Comparison of ENCODE assay signal across 18 cellular contexts in the genomic region with DNA sequence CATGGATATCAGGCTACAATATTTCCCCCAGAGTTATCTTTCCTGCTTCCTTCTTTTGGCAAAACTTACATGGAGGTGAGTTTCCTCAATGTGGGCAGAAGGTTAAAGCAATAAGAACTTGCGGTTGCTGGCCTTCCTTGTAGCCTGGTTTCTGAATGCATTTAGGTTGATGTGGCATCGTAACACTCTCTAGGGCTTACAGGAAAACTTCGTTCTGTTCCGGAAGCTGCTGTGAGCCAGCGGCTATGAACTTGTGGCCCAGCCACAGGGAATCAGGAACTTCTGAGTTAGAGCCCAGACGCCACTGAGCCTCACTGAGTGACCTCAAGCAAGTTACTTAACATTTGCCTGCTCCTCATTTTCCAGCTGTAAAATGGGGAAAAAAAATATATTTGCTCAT.
A peak's percentile ranks its signal among the peaks of the same experiment; 100 is the strongest.
DNase-seq lines count a peak whose midpoint lies in the region; ATAC-seq, FAIRE-seq and TF ChIP-seq lines count a peak whose summit lies in the region.
"Had no signal": no experiment of that assay in that cellular context is flagged by ENCODE, and none has a peak within 500 bp of the region (broad histone marks: within the 10 kb centered on the region; RNA-seq: fewer than 3 reads in every experiment).

No MANE protein-coding gene starts in this region.

- TF ChIP-seq POLR2A in right lobe of liver (IDR thresholded peaks at IDR 0.05), result no peak
- no peak for TF ChIP-seq POLR2A in HepG2 (IDR thresholded peaks at IDR 0.05; ENCODE audit: insufficient read depth in 1 of 2, low read depth in 2 of 2, low read length in 2 of 2)

- BruUV-seq in HepG2 (replicated peaks; lab: Mats Ljungman, UMichigan), result no TSS peak

- in situ Hi-C loops in HepG2 (cut with HindIII; ENCODE audit: extremely low pct_ligation_motif_present, low pct_unique_long_range_greater_than_20kb), result no loop called here

- no peak overlapping the region for H3K4me2 ChIP-seq in HepG2 (ENCODE audit: low read depth, low read length)

- CTCF ChIA-PET in HepG2 (lab: Yijun Ruan, JAX; ENCODE audit: low intra/inter-chr PET ratio, low total read pairs), result no interaction called here

- H3K36me3 ChIP-seq in right lobe of liver (no peaks in the 10 kb centered on the region), HepG2 (replicated peaks in 1 of 2; ENCODE audit: control insufficient read depth in 1 of 2, insufficient read depth in 2 of 2, low read length in 2 of 2) (no peaks in the 10 kb centered on the region)
- H3K36me3 ChIP-seq: sigmoid colon, tibial nerve had no signal

- no peak for TF ChIP-seq RAD21 in HepG2 (CRISPR knock-in tag; IDR thresholded peaks at IDR 0.05)

- TF ChIP-seq EP300 in HepG2 (IDR thresholded peaks at IDR 0.05; ENCODE audit: low read depth in 2 of 2, low read length in 2 of 2) (no peak), HepG2 (CRISPR knock-in tag; IDR thresholded peaks at IDR 0.05; ENCODE audit: borderline replicate concordance) (no peak)

- DNase-seq in right lobe of liver (no peak), HepG2 (ENCODE audit: low spot score) (no peak), cardiac fibroblast (ENCODE audit: low read depth in 2 of 2) (peak; percentile 83 to 95), iris pigment epithelial cell (ENCODE audit: low read depth) (peak; percentile 58), NK-92 (lab: John Stamatoyannopoulos, UW; ENCODE audit: unreplicated experiment) (no peak), NCI-H1436 (lab: John Stamatoyannopoulos, UW) (no peak)
- no peak for DNase-seq in activated CD8-positive, alpha-beta memory T cell treated with anti-CD3 and anti-CD28 coated beads for 24 hours
- DNase-seq: 8988T; activated CD4-positive, alpha-beta memory T cell treated with anti-CD3 and anti-CD28 coated beads for 36 hours; activated effector memory CD4-positive, alpha-beta T cell treated with Interleukin-2 at 50 U/mL for 16 hours; central memory CD4-positive, alpha-beta T cell; HCEC 1CT; mucosa of descending colon; NCI-H2107; sigmoid colon had no signal

- H2AFZ ChIP-seq in HepG2 (ENCODE audit: low read length), result no peak overlapping the region

- H3K4me1 ChIP-seq in right lobe of liver (no peaks in the 10 kb centered on the region), HepG2 (ENCODE audit: insufficient read depth, low read length) (no peaks in the 10 kb centered on the region)
- H3K4me1 ChIP-seq: sigmoid colon had no signal

- POLR2A ChIA-PET in HepG2 (lab: Yijun Ruan, JAX), result no interaction called here

- H3K4me3 ChIP-seq in right lobe of liver, result no peak overlapping the region
- no peak overlapping the region for H3K4me3 ChIP-seq in HepG2 (replicated peaks in 1 of 3; ENCODE audit: insufficient read depth in 1 of 3, low read depth in 2 of 3, low read length in 3 of 3)
- H3K4me3 ChIP-seq in cardiac fibroblast (replicated peaks in 1 of 2; ENCODE audit: low read depth in 2 of 2, low read length in 2 of 2), result no peak overlapping the region
- H3K4me3 ChIP-seq: mucosa of descending colon, sigmoid colon, tibial nerve had no signal

- no peaks in the 10 kb centered on the region for H3K79me2 ChIP-seq in HepG2 (ENCODE audit: insufficient read depth, low read length)

- intact Hi-C loops in right lobe of liver (cut with DNase I) (no loop called here), HepG2 (cut with micrococcal nuclease; ENCODE audit: unreplicated experiment) (no loop called here)

- no peak for TF ChIP-seq CTCF in right lobe of liver (IDR thresholded peaks at IDR 0.05)
- no peak for TF ChIP-seq CTCF in HepG2 (CRISPR knock-in tag; IDR thresholded peaks at IDR 0.05)
- TF ChIP-seq CTCF in cardiac fibroblast (IDR thresholded peaks at IDR 0.05; ENCODE audit: low read depth, low read length), result no peak

- no peak overlapping the region for H3K9ac ChIP-seq in HepG2 (ENCODE audit: insufficient read depth, low read depth, low read length)

- WGBS in right lobe of liver (ENCODE audit: insufficient coverage, low coverage, low lambda C conversion rate, missing lambda C conversion rate), result 30% methylated on average over 3 of the region's 6 CpGs
- 27% methylated on average over 1 of the region's 6 CpGs for WGBS in HepG2 (ENCODE audit: low lambda C conversion rate)

- H4K20me1 ChIP-seq in HepG2 (ENCODE audit: insufficient read depth, low read length), result no peaks in the 10 kb centered on the region

- H3K27me3 ChIP-seq in right lobe of liver, result no peaks in the 10 kb centered on the region
- no peaks in the 10 kb centered on the region for H3K27me3 ChIP-seq in HepG2 (ENCODE audit: control insufficient read depth in 1 of 2, insufficient read depth in 2 of 2, low read length in 2 of 2)
- H3K27me3 ChIP-seq: sigmoid colon, tibial nerve had no signal

- H3K9me3 ChIP-seq in right lobe of liver (no peaks in the 10 kb centered on the region), HepG2 (ENCODE audit: low read length) (peaks cover 74% of the 10 kb centered on the region)
- H3K9me3 ChIP-seq: mucosa of descending colon, sigmoid colon, tibial nerve had no signal

- no peak for FAIRE-seq in HepG2 (lab: Jason Lieb, UNC)
- FAIRE-seq: GM12892 had no signal

- H3K27ac ChIP-seq in right lobe of liver (no peak overlapping the region), HepG2 (ENCODE audit: extremely low read length, insufficient read depth, low read length) (no peak overlapping the region)
- H3K27ac ChIP-seq: sigmoid colon, tibial nerve had no signal

- ATAC-seq in right lobe of liver, result peak in 3 of 4 donors; percentile 37 to 56 (median 40)
- no peak for ATAC-seq in HepG2
- ATAC-seq in HG03378 (IDR thresholded peaks at IDR 0.05; ENCODE audit: unreplicated experiment), result no peak
- ATAC-seq: mucosa of descending colon had no signal

TF ChIP-seq in HepG2, 621 proteins besides CTCF, POLR2A, EP300 and RAD21 (continues in another document):
- TF ChIP-seq, protein P1, sequence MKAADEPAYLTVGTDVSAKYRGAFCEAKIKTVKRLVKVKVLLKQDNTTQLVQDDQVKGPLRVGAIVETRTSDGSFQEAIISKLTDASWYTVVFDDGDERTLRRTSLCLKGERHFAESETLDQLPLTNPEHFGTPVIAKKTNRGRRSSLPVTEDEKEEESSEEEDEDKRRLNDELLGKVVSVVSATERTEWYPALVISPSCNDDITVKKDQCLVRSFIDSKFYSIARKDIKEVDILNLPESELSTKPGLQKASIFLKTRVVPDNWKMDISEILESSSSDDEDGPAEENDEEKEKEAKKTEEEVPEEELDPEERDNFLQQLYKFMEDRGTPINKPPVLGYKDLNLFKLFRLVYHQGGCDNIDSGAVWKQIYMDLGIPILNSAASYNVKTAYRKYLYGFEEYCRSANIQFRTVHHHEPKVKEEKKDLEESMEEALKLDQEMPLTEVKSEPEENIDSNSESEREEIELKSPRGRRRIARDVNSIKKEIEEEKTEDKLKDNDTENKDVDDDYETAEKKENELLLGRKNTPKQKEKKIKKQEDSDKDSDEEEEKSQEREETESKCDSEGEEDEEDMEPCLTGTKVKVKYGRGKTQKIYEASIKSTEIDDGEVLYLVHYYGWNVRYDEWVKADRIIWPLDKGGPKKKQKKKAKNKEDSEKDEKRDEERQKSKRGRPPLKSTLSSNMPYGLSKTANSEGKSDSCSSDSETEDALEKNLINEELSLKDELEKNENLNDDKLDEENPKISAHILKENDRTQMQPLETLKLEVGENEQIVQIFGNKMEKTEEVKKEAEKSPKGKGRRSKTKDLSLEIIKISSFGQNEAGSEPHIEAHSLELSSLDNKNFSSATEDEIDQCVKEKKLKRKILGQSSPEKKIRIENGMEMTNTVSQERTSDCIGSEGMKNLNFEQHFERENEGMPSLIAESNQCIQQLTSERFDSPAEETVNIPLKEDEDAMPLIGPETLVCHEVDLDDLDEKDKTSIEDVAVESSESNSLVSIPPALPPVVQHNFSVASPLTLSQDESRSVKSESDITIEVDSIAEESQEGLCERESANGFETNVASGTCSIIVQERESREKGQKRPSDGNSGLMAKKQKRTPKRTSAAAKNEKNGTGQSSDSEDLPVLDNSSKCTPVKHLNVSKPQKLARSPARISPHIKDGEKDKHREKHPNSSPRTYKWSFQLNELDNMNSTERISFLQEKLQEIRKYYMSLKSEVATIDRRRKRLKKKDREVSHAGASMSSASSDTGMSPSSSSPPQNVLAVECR (CRISPR knock-in tag; IDR thresholded peaks at IDR 0.05; ENCODE audit: borderline replicate concordance), result no peak
- TF ChIP-seq, protein P2, sequence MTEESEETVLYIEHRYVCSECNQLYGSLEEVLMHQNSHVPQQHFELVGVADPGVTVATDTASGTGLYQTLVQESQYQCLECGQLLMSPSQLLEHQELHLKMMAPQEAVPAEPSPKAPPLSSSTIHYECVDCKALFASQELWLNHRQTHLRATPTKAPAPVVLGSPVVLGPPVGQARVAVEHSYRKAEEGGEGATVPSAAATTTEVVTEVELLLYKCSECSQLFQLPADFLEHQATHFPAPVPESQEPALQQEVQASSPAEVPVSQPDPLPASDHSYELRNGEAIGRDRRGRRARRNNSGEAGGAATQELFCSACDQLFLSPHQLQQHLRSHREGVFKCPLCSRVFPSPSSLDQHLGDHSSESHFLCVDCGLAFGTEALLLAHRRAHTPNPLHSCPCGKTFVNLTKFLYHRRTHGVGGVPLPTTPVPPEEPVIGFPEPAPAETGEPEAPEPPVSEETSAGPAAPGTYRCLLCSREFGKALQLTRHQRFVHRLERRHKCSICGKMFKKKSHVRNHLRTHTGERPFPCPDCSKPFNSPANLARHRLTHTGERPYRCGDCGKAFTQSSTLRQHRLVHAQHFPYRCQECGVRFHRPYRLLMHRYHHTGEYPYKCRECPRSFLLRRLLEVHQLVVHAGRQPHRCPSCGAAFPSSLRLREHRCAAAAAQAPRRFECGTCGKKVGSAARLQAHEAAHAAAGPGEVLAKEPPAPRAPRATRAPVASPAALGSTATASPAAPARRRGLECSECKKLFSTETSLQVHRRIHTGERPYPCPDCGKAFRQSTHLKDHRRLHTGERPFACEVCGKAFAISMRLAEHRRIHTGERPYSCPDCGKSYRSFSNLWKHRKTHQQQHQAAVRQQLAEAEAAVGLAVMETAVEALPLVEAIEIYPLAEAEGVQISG (CRISPR knock-in tag; IDR thresholded peaks at IDR 0.05), result no peak
- TF ChIP-seq PRMT3 (CRISPR knock-in tag; IDR thresholded peaks at IDR 0.05; ENCODE audit: borderline replicate concordance, low read depth), result no peak
- TF ChIP-seq THAP11 (CRISPR knock-in tag; IDR thresholded peaks at IDR 0.05), result no peak
- TF ChIP-seq, protein P3, sequence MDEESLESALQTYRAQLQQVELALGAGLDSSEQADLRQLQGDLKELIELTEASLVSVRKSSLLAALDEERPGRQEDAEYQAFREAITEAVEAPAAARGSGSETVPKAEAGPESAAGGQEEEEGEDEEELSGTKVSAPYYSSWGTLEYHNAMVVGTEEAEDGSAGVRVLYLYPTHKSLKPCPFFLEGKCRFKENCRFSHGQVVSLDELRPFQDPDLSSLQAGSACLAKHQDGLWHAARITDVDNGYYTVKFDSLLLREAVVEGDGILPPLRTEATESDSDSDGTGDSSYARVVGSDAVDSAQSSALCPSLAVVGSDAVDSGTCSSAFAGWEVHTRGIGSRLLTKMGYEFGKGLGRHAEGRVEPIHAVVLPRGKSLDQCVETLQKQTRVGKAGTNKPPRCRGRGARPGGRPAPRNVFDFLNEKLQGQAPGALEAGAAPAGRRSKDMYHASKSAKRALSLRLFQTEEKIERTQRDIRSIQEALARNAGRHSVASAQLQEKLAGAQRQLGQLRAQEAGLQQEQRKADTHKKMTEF (CRISPR knock-in tag; IDR thresholded peaks at IDR 0.05), result no peak
- TF ChIP-seq TARDBP (CRISPR knock-in tag; IDR thresholded peaks at IDR 0.05), result no peak

Comparison
In these comparisons a context has a peak if more than half of its experiments do, and no peak if none do; other contexts are left out.
1. ATAC-seq: peak in right lobe of liver (3 of 4); none in HepG2 (single experiment) and HG03378 (single experiment).
2. DNase-seq: peak in cardiac fibroblast (2 of 2) and iris pigment epithelial cell (single experiment); none in right lobe of liver (0 of 3), HepG2 (single experiment), NK-92 (single experiment), NCI-H1436 (single experiment) and activated CD8-positive, alpha-beta memory T cell treated with anti-CD3 and anti-CD28 coated beads for 24 hours (single experiment).